2 cellular contexts compared by ENCODE assay signal in genomic region chr16:70250748-70251650, GRCh38.
TF ChIP-seq lines count a peak whose summit lies in the region.

No MANE protein-coding gene starts in this region.

TF ChIP-seq in IMR-90, 13 proteins besides CTCF, POLR2A, EP300 and RAD21:
- TF ChIP-seq MXI1 (IDR thresholded peaks at IDR 0.05; ENCODE audit: borderline replicate concordance, low read depth, low read length) (peak; percentile 46; the same call in 1 of the 2 replicates), RCOR1 (IDR thresholded peaks at IDR 0.05; ENCODE audit: insufficient replicate concordance, low read length) (no peak), CEBPB (IDR thresholded peaks at IDR 0.05; ENCODE audit: low read depth, low read length) (no peak), ELK1 (IDR thresholded peaks at IDR 0.05; ENCODE audit: borderline replicate concordance, low read depth, low read length) (no peak), BHLHE40 (IDR thresholded peaks at IDR 0.05; ENCODE audit: low read depth, low read length) (no peak)

TF ChIP-seq in endothelial cell of umbilical vein, 7 proteins besides CTCF, POLR2A, EP300 and RAD21:
- TF ChIP-seq MYC (IDR thresholded peaks at IDR 0.05; ENCODE audit: low read depth, low read length) (no peak), FOS (IDR thresholded peaks at IDR 0.05; ENCODE audit: borderline replicate concordance, insufficient read depth, low read length) (no peak), GATA2 (IDR thresholded peaks at IDR 0.05; ENCODE audit: insufficient read depth, insufficient read length, low read depth, low read length) (no peak), MAX (IDR thresholded peaks at IDR 0.05; ENCODE audit: insufficient read depth, insufficient read length) (no peak), JUN (IDR thresholded peaks at IDR 0.05; ENCODE audit: borderline replicate concordance, insufficient read depth, insufficient read length, low read depth) (no peak), POLR2AphosphoS5 (IDR thresholded peaks at IDR 0.05; ENCODE audit: insufficient read depth, low read depth, low read length) (no peak), EZH2 (IDR thresholded peaks at IDR 0.05; ENCODE audit: borderline replicate concordance, low read depth, low read length, severe bottlenecking) (no peak)
